3 cellular contexts compared by ENCODE assay signal in genomic region chr20:59349277-59349676, GRCh38.
A peak's percentile ranks its signal among the peaks of the same experiment; 100 is the strongest.
TF ChIP-seq lines count a peak whose summit lies in the region.

No MANE protein-coding gene starts in this region.

TF ChIP-seq in A549, 52 proteins besides CTCF, POLR2A, EP300 and RAD21:
- no peak for TF ChIP-seq MAX (IDR thresholded peaks at IDR 0.05)
- no peak for TF ChIP-seq NFE2L2 (conservative IDR thresholded peaks at IDR 0.05; ENCODE audit: low read length)
TF ChIP-seq in A549: peak in this region for 0.

TF ChIP-seq in HEK293, 187 proteins besides CTCF, POLR2A, EP300 and RAD21:
- TF ChIP-seq, protein P1, sequence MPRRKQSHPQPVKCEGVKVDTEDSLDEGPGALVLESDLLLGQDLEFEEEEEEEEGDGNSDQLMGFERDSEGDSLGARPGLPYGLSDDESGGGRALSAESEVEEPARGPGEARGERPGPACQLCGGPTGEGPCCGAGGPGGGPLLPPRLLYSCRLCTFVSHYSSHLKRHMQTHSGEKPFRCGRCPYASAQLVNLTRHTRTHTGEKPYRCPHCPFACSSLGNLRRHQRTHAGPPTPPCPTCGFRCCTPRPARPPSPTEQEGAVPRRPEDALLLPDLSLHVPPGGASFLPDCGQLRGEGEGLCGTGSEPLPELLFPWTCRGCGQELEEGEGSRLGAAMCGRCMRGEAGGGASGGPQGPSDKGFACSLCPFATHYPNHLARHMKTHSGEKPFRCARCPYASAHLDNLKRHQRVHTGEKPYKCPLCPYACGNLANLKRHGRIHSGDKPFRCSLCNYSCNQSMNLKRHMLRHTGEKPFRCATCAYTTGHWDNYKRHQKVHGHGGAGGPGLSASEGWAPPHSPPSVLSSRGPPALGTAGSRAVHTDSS (tag by site-specific recombination; IDR thresholded peaks at IDR 0.05), result peak; percentile 91
- TF ChIP-seq ZNF335 (tag by site-specific recombination; conservative IDR thresholded peaks at IDR 0.05), result no peak
TF ChIP-seq in HEK293: peak in this region for 1.

TF ChIP-seq in K562, 482 proteins besides CTCF, POLR2A, EP300 and RAD21:
- TF ChIP-seq ZNF407 (IDR thresholded peaks at IDR 0.05; ENCODE audit: low read depth) (no peak), ZNF12 (CRISPR knock-in tag; IDR thresholded peaks at IDR 0.05) (no peak), ZSCAN32 (CRISPR knock-in tag; IDR thresholded peaks at IDR 0.05) (no peak), ZNF311 (CRISPR knock-in tag; IDR thresholded peaks at IDR 0.05) (no peak), BRD4 (IDR thresholded peaks at IDR 0.05) (no peak), HDAC6 (IDR thresholded peaks at IDR 0.05; ENCODE audit: low read depth, low read length) (no peak), PHTF2 (CRISPR knock-in tag; IDR thresholded peaks at IDR 0.05) (no peak), HMGXB4 (CRISPR knock-in tag; IDR thresholded peaks at IDR 0.05) (no peak), DACH1 (IDR thresholded peaks at IDR 0.05; ENCODE audit: partially characterized antibody) (peak; percentile 76), HDAC1 (IDR thresholded peaks at IDR 0.05) (0 out of 4 replicates have a peak, but pooled peaks of 1 of the 2 experiments have one; percentile 33), IFI16 (CRISPR knock-in tag; IDR thresholded peaks at IDR 0.05) (no peak), ESRRA (IDR thresholded peaks at IDR 0.05; ENCODE audit: borderline replicate concordance, low read depth) (no peak), POLR2H (tag; IDR thresholded peaks at IDR 0.05; ENCODE audit: low read depth) (no peak), MXD1 (CRISPR knock-in tag; IDR thresholded peaks at IDR 0.05; ENCODE audit: borderline replicate concordance, poor library complexity, severe bottlenecking) (no peak), MEF2A (IDR thresholded peaks at IDR 0.05; ENCODE audit: control insufficient read depth, low read depth, low read length) (no peak), ZNF146 (CRISPR knock-in tag; IDR thresholded peaks at IDR 0.05; ENCODE audit: unreplicated experiment) (no peak), ATF4 (CRISPR knock-in tag; IDR thresholded peaks at IDR 0.05) (no peak), JUND (IDR thresholded peaks at IDR 0.05; ENCODE audit: borderline replicate concordance, low read depth, low read length) (no peak), JUND (tag; IDR thresholded peaks at IDR 0.05; ENCODE audit: borderline replicate concordance, low read depth, low read length) (no peak), ZNF740 (CRISPR knock-in tag; IDR thresholded peaks at IDR 0.05) (no peak), ZNF740 (tag; IDR thresholded peaks at IDR 0.05) (no peak), RBM34 (IDR thresholded peaks at IDR 0.05; ENCODE audit: borderline replicate concordance, insufficient read depth, low read length) (no peak), IRF2 (CRISPR knock-in tag; IDR thresholded peaks at IDR 0.05) (no peak), PHF21A (IDR thresholded peaks at IDR 0.05; ENCODE audit: borderline replicate concordance, low read depth) (no peak)
- TF ChIP-seq, protein P2, sequence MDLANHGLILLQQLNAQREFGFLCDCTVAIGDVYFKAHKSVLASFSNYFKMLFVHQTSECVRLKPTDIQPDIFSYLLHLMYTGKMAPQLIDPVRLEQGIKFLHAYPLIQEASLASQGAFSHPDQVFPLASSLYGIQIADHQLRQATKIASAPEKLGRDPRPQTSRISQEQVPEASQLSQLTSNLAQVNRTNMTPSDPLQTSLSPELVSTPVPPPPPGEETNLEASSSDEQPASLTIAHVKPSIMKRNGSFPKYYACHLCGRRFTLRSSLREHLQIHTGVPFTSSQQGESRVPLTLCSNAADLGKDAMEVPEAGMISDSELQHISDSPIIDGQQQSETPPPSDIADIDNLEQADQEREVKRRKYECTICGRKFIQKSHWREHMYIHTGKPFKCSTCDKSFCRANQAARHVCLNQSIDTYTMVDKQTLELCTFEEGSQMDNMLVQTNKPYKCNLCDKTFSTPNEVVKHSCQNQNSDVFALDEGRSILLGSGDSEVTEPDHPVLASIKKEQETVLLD (IDR thresholded peaks at IDR 0.05), result peak; percentile 78
